In the genomic region with DNA sequence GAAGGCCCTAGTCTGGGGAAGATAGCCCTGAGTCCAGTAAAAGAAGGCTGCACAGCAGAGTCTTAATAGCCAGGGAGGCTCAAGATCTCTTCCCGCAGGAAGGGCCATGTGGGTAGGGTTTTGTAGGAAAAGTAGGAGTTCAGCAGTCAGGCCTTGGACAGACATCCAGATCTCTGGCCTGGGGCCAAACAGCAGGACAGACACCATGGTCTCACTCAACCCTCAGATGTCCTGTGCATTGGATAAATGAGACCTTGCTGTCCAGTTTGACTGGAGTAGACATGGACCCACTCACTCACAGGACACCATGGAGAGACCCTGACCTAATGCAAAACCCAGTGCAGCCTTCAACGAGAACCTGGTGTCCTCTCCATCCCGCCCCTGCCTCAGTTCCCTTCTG, we compare ENCODE assay signal across 1 cellular context.
TF ChIP-seq lines count a peak whose summit lies in the region.

No MANE protein-coding gene starts in this region.

TF ChIP-seq in WTC11, 78 proteins besides CTCF, POLR2A, EP300 and RAD21:
- TF ChIP-seq, protein P1, sequence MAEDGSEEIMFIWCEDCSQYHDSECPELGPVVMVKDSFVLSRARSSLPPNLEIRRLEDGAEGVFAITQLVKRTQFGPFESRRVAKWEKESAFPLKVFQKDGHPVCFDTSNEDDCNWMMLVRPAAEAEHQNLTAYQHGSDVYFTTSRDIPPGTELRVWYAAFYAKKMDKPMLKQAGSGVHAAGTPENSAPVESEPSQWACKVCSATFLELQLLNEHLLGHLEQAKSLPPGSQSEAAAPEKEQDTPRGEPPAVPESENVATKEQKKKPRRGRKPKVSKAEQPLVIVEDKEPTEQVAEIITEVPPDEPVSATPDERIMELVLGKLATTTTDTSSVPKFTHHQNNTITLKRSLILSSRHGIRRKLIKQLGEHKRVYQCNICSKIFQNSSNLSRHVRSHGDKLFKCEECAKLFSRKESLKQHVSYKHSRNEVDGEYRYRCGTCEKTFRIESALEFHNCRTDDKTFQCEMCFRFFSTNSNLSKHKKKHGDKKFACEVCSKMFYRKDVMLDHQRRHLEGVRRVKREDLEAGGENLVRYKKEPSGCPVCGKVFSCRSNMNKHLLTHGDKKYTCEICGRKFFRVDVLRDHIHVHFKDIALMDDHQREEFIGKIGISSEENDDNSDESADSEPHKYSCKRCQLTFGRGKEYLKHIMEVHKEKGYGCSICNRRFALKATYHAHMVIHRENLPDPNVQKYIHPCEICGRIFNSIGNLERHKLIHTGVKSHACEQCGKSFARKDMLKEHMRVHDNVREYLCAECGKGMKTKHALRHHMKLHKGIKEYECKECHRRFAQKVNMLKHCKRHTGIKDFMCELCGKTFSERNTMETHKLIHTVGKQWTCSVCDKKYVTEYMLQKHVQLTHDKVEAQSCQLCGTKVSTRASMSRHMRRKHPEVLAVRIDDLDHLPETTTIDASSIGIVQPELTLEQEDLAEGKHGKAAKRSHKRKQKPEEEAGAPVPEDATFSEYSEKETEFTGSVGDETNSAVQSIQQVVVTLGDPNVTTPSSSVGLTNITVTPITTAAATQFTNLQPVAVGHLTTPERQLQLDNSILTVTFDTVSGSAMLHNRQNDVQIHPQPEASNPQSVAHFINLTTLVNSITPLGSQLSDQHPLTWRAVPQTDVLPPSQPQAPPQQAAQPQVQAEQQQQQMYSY (CRISPR knock-in tag; IDR thresholded peaks at IDR 0.05) = no peak
- TF ChIP-seq SMAD4 (CRISPR knock-in tag; IDR thresholded peaks at IDR 0.05) (no peak), NFATC4 (CRISPR knock-in tag; IDR thresholded peaks at IDR 0.05) (no peak), ZNF317 (CRISPR knock-in tag; IDR thresholded peaks at IDR 0.05; ENCODE audit: borderline replicate concordance, low read depth) (no peak), MXD4 (CRISPR knock-in tag; IDR thresholded peaks at IDR 0.05; ENCODE audit: borderline replicate concordance) (no peak), ZNF416 (CRISPR knock-in tag; IDR thresholded peaks at IDR 0.05) (no peak), ZMAT4 (CRISPR knock-in tag; IDR thresholded peaks at IDR 0.05) (no peak), TCF7 (CRISPR knock-in tag; IDR thresholded peaks at IDR 0.05; ENCODE audit: low read depth) (no peak), TEAD4 (CRISPR knock-in tag; IDR thresholded peaks at IDR 0.05) (no peak)
- TF ChIP-seq, protein P2, sequence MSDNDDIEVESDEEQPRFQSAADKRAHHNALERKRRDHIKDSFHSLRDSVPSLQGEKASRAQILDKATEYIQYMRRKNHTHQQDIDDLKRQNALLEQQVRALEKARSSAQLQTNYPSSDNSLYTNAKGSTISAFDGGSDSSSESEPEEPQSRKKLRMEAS (CRISPR knock-in tag; IDR thresholded peaks at IDR 0.05) = no peak
- TF ChIP-seq, protein P3, sequence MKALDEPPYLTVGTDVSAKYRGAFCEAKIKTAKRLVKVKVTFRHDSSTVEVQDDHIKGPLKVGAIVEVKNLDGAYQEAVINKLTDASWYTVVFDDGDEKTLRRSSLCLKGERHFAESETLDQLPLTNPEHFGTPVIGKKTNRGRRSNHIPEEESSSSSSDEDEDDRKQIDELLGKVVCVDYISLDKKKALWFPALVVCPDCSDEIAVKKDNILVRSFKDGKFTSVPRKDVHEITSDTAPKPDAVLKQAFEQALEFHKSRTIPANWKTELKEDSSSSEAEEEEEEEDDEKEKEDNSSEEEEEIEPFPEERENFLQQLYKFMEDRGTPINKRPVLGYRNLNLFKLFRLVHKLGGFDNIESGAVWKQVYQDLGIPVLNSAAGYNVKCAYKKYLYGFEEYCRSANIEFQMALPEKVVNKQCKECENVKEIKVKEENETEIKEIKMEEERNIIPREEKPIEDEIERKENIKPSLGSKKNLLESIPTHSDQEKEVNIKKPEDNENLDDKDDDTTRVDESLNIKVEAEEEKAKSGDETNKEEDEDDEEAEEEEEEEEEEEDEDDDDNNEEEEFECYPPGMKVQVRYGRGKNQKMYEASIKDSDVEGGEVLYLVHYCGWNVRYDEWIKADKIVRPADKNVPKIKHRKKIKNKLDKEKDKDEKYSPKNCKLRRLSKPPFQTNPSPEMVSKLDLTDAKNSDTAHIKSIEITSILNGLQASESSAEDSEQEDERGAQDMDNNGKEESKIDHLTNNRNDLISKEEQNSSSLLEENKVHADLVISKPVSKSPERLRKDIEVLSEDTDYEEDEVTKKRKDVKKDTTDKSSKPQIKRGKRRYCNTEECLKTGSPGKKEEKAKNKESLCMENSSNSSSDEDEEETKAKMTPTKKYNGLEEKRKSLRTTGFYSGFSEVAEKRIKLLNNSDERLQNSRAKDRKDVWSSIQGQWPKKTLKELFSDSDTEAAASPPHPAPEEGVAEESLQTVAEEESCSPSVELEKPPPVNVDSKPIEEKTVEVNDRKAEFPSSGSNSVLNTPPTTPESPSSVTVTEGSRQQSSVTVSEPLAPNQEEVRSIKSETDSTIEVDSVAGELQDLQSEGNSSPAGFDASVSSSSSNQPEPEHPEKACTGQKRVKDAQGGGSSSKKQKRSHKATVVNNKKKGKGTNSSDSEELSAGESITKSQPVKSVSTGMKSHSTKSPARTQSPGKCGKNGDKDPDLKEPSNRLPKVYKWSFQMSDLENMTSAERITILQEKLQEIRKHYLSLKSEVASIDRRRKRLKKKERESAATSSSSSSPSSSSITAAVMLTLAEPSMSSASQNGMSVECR (CRISPR knock-in tag; IDR thresholded peaks at IDR 0.05; ENCODE audit: borderline replicate concordance) = no peak
- TF ChIP-seq, protein P4, sequence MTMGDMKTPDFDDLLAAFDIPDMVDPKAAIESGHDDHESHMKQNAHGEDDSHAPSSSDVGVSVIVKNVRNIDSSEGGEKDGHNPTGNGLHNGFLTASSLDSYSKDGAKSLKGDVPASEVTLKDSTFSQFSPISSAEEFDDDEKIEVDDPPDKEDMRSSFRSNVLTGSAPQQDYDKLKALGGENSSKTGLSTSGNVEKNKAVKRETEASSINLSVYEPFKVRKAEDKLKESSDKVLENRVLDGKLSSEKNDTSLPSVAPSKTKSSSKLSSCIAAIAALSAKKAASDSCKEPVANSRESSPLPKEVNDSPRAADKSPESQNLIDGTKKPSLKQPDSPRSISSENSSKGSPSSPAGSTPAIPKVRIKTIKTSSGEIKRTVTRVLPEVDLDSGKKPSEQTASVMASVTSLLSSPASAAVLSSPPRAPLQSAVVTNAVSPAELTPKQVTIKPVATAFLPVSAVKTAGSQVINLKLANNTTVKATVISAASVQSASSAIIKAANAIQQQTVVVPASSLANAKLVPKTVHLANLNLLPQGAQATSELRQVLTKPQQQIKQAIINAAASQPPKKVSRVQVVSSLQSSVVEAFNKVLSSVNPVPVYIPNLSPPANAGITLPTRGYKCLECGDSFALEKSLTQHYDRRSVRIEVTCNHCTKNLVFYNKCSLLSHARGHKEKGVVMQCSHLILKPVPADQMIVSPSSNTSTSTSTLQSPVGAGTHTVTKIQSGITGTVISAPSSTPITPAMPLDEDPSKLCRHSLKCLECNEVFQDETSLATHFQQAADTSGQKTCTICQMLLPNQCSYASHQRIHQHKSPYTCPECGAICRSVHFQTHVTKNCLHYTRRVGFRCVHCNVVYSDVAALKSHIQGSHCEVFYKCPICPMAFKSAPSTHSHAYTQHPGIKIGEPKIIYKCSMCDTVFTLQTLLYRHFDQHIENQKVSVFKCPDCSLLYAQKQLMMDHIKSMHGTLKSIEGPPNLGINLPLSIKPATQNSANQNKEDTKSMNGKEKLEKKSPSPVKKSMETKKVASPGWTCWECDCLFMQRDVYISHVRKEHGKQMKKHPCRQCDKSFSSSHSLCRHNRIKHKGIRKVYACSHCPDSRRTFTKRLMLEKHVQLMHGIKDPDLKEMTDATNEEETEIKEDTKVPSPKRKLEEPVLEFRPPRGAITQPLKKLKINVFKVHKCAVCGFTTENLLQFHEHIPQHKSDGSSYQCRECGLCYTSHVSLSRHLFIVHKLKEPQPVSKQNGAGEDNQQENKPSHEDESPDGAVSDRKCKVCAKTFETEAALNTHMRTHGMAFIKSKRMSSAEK (CRISPR knock-in tag; IDR thresholded peaks at IDR 0.05; ENCODE audit: borderline replicate concordance) = no peak
- TF ChIP-seq, protein P5, sequence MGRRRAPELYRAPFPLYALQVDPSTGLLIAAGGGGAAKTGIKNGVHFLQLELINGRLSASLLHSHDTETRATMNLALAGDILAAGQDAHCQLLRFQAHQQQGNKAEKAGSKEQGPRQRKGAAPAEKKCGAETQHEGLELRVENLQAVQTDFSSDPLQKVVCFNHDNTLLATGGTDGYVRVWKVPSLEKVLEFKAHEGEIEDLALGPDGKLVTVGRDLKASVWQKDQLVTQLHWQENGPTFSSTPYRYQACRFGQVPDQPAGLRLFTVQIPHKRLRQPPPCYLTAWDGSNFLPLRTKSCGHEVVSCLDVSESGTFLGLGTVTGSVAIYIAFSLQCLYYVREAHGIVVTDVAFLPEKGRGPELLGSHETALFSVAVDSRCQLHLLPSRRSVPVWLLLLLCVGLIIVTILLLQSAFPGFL (CRISPR knock-in tag; IDR thresholded peaks at IDR 0.05; ENCODE audit: borderline replicate concordance) = no peak
